ENCODE assay signal across 20 cellular contexts in genomic region chr5:43616535-43616934, GRCh38. TPM values are rescaled to one million over a fixed set of nuclear protein-coding genes. Genes with fewer than 3 reads are reported as not detected.
DNase-seq lines count a peak whose midpoint lies in the region; ATAC-seq lines count a peak whose summit lies in the region.
"Had no signal": no experiment of that assay in that cellular context is flagged by ENCODE, and none has a peak within 500 bp of the region (broad histone marks: within the 10 kb centered on the region; RNA-seq: fewer than 3 reads in every experiment).

No MANE protein-coding gene starts in this region.

- H3K27ac ChIP-seq in skeletal muscle tissue (ENCODE audit: low read depth, low read length), result peak overlapping the region; percentile 34
- H3K27ac ChIP-seq: hepatocyte, PC-9, stomach, WERI-Rb-1 had no signal

- ATAC-seq in GM18502 (IDR thresholded peaks at IDR 0.05; ENCODE audit: poor library complexity, unreplicated experiment), result no peak
- no peak for ATAC-seq in GM21737 (IDR thresholded peaks at IDR 0.05; ENCODE audit: unreplicated experiment)

- H3K36me3 ChIP-seq in skeletal muscle tissue (ENCODE audit: control insufficient read depth in 3 of 3, insufficient read depth in 3 of 3, low read length in 3 of 3), result peaks cover 12 to 18% (median 16%) of the 10 kb centered on the region in 3 donors

- H3K4me3 ChIP-seq in skeletal muscle tissue (ENCODE audit: low read length in 3 of 3), result no peak overlapping the region
- H3K4me3 ChIP-seq: hepatocyte, MG63, PC-9, stomach had no signal

- DNase-seq in SIG-M5 treated with dmso at 0.1 percent for 504 hours (lab: John Stamatoyannopoulos, UW; ENCODE audit: unreplicated experiment) (peak; percentile 23), SIG-M5 (lab: John Stamatoyannopoulos, UW) (no peak), fibroblast of gingiva (ENCODE audit: low read depth) (peak; percentile 67), kidney tubule cell (ENCODE audit: low spot score) (peak; percentile 43), NCI-H187 treated with DMSO at 0.1 percent for 48 hours (lab: John Stamatoyannopoulos, UW) (no peak)
- DNase-seq: amygdala; cortex of kidney; DMS153; MG63; naive B cell; NCI-H2081 treated with DMSO at 0.1 percent for 48 hours; PC-9; posterior cingulate gyrus; stimulated activated CD4-positive, alpha-beta T cell treated with anti-CD3 and anti-CD28 coated beads, Interleukin-15, amount 100 ng/mL, for 24 hours; stomach; WERI-Rb-1 had no signal

- H3K9ac ChIP-seq in skeletal muscle tissue (ENCODE audit: low read depth in 1 of 3, low read length in 3 of 3), result no peak overlapping the region

- no peaks in the 10 kb centered on the region for H3K9me3 ChIP-seq in skeletal muscle tissue (ENCODE audit: control insufficient read depth in 3 of 3, low read length in 3 of 3)
- H3K9me3 ChIP-seq: MG63, stomach had no signal

- H3K27me3 ChIP-seq in skeletal muscle tissue (ENCODE audit: control insufficient read depth in 3 of 3, insufficient read depth in 3 of 3, low read length in 3 of 3), result no peaks in the 10 kb centered on the region
- H3K27me3 ChIP-seq: hepatocyte, MG63, stomach had no signal

- H3K4me1 ChIP-seq in skeletal muscle tissue (ENCODE audit: control insufficient read depth in 3 of 3, insufficient read depth in 3 of 3, low read length in 3 of 3), result peaks cover 10 to 19% (median 13%) of the 10 kb centered on the region in 3 donors

RNA-seq across cellular contexts. Expression of gene NNT, which starts 13.6 kb away (rescaled TPM):
- 116 TPM for total RNA-seq in skeletal muscle tissue

RNA-seq across cellular contexts. Expression of gene PAIP1, which starts 59.7 kb away (rescaled TPM):
- total RNA-seq in skeletal muscle tissue, result 62.6 TPM

Comparison
In these comparisons a context has a peak if more than half of its experiments do, and no peak if none do; other contexts are left out.
1. DNase-seq: peak in SIG-M5 treated with dmso at 0.1 percent for 504 hours (single experiment), fibroblast of gingiva (single experiment) and kidney tubule cell (single experiment); none in SIG-M5 (single experiment) and NCI-H187 treated with DMSO at 0.1 percent for 48 hours (single experiment).